In the genomic region with DNA sequence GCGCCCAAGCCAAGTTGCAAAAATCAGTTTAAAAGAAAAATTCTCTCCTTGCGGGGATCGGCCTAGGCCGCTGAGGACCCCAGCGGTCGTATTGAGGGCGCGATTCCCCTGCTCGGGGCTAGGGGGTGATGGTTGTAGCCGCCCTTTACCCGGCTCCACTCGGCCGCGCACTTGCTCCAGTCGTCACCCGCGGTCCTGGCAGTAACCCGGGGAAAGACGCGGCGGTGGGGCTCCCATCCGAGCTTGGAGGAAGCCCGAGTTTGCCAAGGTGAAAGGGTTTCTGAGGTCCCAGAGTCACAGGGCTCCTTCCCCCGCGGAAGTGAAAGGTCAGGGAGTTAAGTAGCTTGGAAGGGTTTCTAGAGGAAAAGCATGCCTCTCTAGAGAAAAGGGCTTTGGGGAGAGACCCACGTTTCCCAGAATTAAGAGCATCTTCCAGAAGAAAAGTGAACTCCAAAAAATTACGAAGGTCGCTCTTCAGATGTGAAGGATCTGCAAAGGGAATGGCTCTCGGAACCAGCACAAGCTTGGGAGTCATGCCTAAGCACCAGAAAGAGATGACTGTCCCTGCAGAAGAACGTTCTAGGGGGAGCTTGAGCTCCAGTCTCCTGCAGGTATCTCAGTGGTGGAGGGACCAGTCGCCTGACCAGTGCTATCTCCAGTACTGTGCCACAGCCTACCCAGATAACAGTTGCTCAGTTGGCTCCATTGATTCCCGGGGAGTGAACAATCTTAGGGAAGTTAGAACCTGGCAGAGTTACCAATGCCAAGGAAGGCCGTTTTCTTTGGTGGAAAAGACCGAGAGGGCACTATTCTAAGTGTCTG, we compare ENCODE assay signal across 8 cellular contexts. TPM values are rescaled to one million over a fixed set of nuclear protein-coding genes. Genes with fewer than 3 reads are reported as not detected.
DNase-seq lines count a peak whose midpoint lies in the region; ATAC-seq and TF ChIP-seq lines count a peak whose summit lies in the region.

No MANE protein-coding gene starts in this region.

- intact Hi-C loops in uterus (cut with DNase I; ENCODE audit: low total_unique reads) = loop anchor here (5.0 kb wide), 1 partner anchor 34 kb away; the partner anchor contains the start of gene MED28

- peaks cover 4 to 35% of the 10 kb centered on the region in 2 donors for H3K36me3 ChIP-seq in neuronal stem cell (replicated peaks in 1 of 2; ENCODE audit: control insufficient read depth in 2 of 2, insufficient read depth in 2 of 2, low read length in 2 of 2)
- H3K36me3 ChIP-seq in uterus = no peaks in the 10 kb centered on the region

- H3K27ac Mint-ChIP-seq in activated T-helper 17 cell treated with anti-CD3 and anti-CD28 coated beads, Interleukin-2, amount 50 U/mL, for 72 hours = peak overlapping the region; percentile 93

- peak overlapping the region; percentile 86 to 87 for H3K4me3 ChIP-seq in neuronal stem cell (ENCODE audit: low read length in 2 of 2)
- peak overlapping the region; percentile 61 to 95 for H3K4me3 ChIP-seq in uterus

- H3K18ac ChIP-seq in neuronal stem cell (ENCODE audit: low read length) = peak overlapping the region; percentile 84

- H3K27me3 ChIP-seq in neuronal stem cell (ENCODE audit: control insufficient read depth in 3 of 3, insufficient read depth in 3 of 3, low read depth in 1 of 3, low read length in 3 of 3) = no peaks in the 10 kb centered on the region
- H3K27me3 ChIP-seq in uterus = no peaks in the 10 kb centered on the region

- no peaks in the 10 kb centered on the region for H3K9me3 Mint-ChIP-seq in activated T-helper 17 cell treated with anti-CD3 and anti-CD28 coated beads, Interleukin-2, amount 50 U/mL, for 72 hours

- no peak overlapping the region for H2BK120ac ChIP-seq in neuronal stem cell (ENCODE audit: low read depth, low read length)

- no peak overlapping the region for H2BK12ac ChIP-seq in neuronal stem cell (ENCODE audit: low read length)

- no peaks in the 10 kb centered on the region for H3K79me1 ChIP-seq in neuronal stem cell (ENCODE audit: low read depth, low read length)

- WGBS in neuronal stem cell (ENCODE audit: extremely low coverage in 2 of 2, insufficient read length in 2 of 2, insufficient replicate concordance in 1 of 2), 2 donors = no CpG with 5 or more reads among the region's 34 CpGs

- H3K9ac ChIP-seq in neuronal stem cell (ENCODE audit: low read depth, low read length, poor library complexity) = peak overlapping the region; percentile 64

- H4K8ac ChIP-seq in neuronal stem cell (ENCODE audit: low read depth, low read length) = no peak overlapping the region

- peak; percentile 7 for ATAC-seq in HG02588 (IDR thresholded peaks at IDR 0.05; ENCODE audit: unreplicated experiment)
- ATAC-seq in activated T-helper 17 cell treated with anti-CD3 and anti-CD28 coated beads, Interleukin-2, amount 50 U/mL, for 72 hours (replicated peaks) = peak; percentile 11

- H2BK15ac ChIP-seq in neuronal stem cell (ENCODE audit: low read length) = no peak overlapping the region

- peak overlapping the region; percentile 96 for H3K23ac ChIP-seq in neuronal stem cell (ENCODE audit: low read depth, low read length, poor library complexity)

- no peak overlapping the region for H4K91ac ChIP-seq in neuronal stem cell (ENCODE audit: low read depth, low read length, poor library complexity)

- H3K27me3 Mint-ChIP-seq in activated T-helper 17 cell treated with anti-CD3 and anti-CD28 coated beads, Interleukin-2, amount 50 U/mL, for 72 hours = no peaks in the 10 kb centered on the region

- H3K27ac ChIP-seq in neuronal stem cell (replicated peaks; ENCODE audit: low read length) = no peak overlapping the region
- peak overlapping the region; percentile 85 to 87 for H3K27ac ChIP-seq in uterus

- H3K4me1 ChIP-seq in neuronal stem cell (ENCODE audit: control insufficient read depth in 2 of 2, insufficient read depth in 1 of 2, low read depth in 1 of 2, low read length in 2 of 2) (peaks cover 4 to 6% of the 10 kb centered on the region in 2 donors), uterus (no peaks in the 10 kb centered on the region)

- peak overlapping the region; percentile 99 for H2AFZ ChIP-seq in neuronal stem cell (ENCODE audit: low read length)

- H3K4me1 Mint-ChIP-seq in activated T-helper 17 cell treated with anti-CD3 and anti-CD28 coated beads, Interleukin-2, amount 50 U/mL, for 72 hours = peaks cover 10% of the 10 kb centered on the region

- peak overlapping the region; percentile 31 for H3K14ac ChIP-seq in neuronal stem cell (ENCODE audit: low read length)

- TF ChIP-seq CTCF in uterus (IDR thresholded peaks at IDR 0.05) = peak in 1 of 4 experiments; percentile 11

- no peak overlapping the region for H2BK5ac ChIP-seq in neuronal stem cell (ENCODE audit: low read length)

- H3K9me3 ChIP-seq in neuronal stem cell (replicated peaks in 1 of 2; ENCODE audit: control insufficient read depth in 2 of 2, insufficient read depth in 1 of 2, low read depth in 1 of 2, low read length in 2 of 2) (no peaks in the 10 kb centered on the region), uterus (no peaks in the 10 kb centered on the region)

- H3K4me2 ChIP-seq in neuronal stem cell (ENCODE audit: insufficient read depth, low read length, poor library complexity, severe bottlenecking) = peak overlapping the region; percentile 84

- H2AK5ac ChIP-seq in neuronal stem cell (ENCODE audit: low read depth, low read length) = peak overlapping the region; percentile 85

- DNase-seq in DMS 273 (lab: John Stamatoyannopoulos, UW; ENCODE audit: unreplicated experiment) = peak; percentile 57
- DNase-seq in DMS 273 treated with DMSO at 0.1 percent for 48 hours (lab: John Stamatoyannopoulos, UW) = no peak
- peak; percentile 11 for DNase-seq in NCI-H526 treated with DMSO at 0.1 percent for 48 hours (lab: John Stamatoyannopoulos, UW)
- peak; percentile 19 for DNase-seq in foreskin melanocyte
- no peak for DNase-seq in neuronal stem cell (ENCODE audit: low spot score)
- peak; percentile 34 to 40 for DNase-seq in uterus

- H3K4ac ChIP-seq in neuronal stem cell (ENCODE audit: low read length) = no peak overlapping the region

- TF ChIP-seq POLR2A in uterus (IDR thresholded peaks at IDR 0.05) = no peak

- peaks cover 58% of the 10 kb centered on the region for H3K36me3 Mint-ChIP-seq in activated T-helper 17 cell treated with anti-CD3 and anti-CD28 coated beads, Interleukin-2, amount 50 U/mL, for 72 hours (ENCODE audit: low read depth)

- peak overlapping the region; percentile 94 for H3K4me3 Mint-ChIP-seq in activated T-helper 17 cell treated with anti-CD3 and anti-CD28 coated beads, Interleukin-2, amount 50 U/mL, for 72 hours

RNA-seq across cellular contexts. Expression of gene LAP3, which starts 0.9 kb away (rescaled TPM):
- 100 to 1,000 TPM in 1 of 2 donors, 10 to 100 TPM in 1; 58.8 to 109 TPM for total RNA-seq in activated T-helper 17 cell treated with anti-CD3 and anti-CD28 coated beads, Interleukin-2, amount 50 U/mL, for 72 hours
- 18.8 TPM for polyA plus RNA-seq in neuronal stem cell (2013, experiment 1 of 2)
- polyA plus RNA-seq in neuronal stem cell (2013, experiment 2 of 2) = 20.1 TPM
- total RNA-seq in uterus = 10 to 100 TPM; 10.9 to 87.1 (median 50.8) TPM

RNA-seq across cellular contexts. Expression of gene MED28, which starts 36.6 kb away (rescaled TPM):
- total RNA-seq in activated T-helper 17 cell treated with anti-CD3 and anti-CD28 coated beads, Interleukin-2, amount 50 U/mL, for 72 hours = 10 to 100 TPM; 50.0 to 50.9 TPM
- polyA plus RNA-seq in neuronal stem cell (2013, experiment 1 of 2) = 41.3 TPM
- 42.4 TPM for polyA plus RNA-seq in neuronal stem cell (2013, experiment 2 of 2)
- 10 to 100 TPM; 22.0 to 64.9 (median 28.7) TPM for total RNA-seq in uterus

Comparison
In these comparisons a context has a peak if more than half of its experiments do, and no peak if none do; other contexts are left out.
1. DNase-seq: peak in DMS 273 (single experiment), NCI-H526 treated with DMSO at 0.1 percent for 48 hours (single experiment), foreskin melanocyte (single experiment) and uterus (2 of 2); none in DMS 273 treated with DMSO at 0.1 percent for 48 hours (single experiment) and neuronal stem cell (single experiment).